Comparison of ENCODE assay signal across 16 cellular contexts in genomic region chr17:74215332-74215727, GRCh38. TPM values are rescaled to one million over a fixed set of nuclear protein-coding genes. Genes with fewer than 3 reads are reported as not detected.
DNase-seq lines count a peak whose midpoint lies in the region; ATAC-seq and TF ChIP-seq lines count a peak whose summit lies in the region.
"Had no signal": no experiment of that assay in that cellular context is flagged by ENCODE, and none has a peak within 500 bp of the region (broad histone marks: within the 10 kb centered on the region; RNA-seq: fewer than 3 reads in every experiment).

No MANE protein-coding gene starts in this region.

- TF ChIP-seq CTCF in natural killer cell (IDR thresholded peaks at IDR 0.05) (no peak), tibial nerve (IDR thresholded peaks at IDR 0.05) (no peak)

- H3K36me3 Mint-ChIP-seq in natural killer cell treated with Interleukin-12 subunit alpha and Interleukin-12 subunit beta and Interleukin-15 and Interleukin-18, amount 100 ng/mL, for 72 hours = peaks cover 4% of the 10 kb centered on the region
- H3K36me3 Mint-ChIP-seq in natural killer cell = no peaks in the 10 kb centered on the region
- H3K36me3 Mint-ChIP-seq in central memory CD8-positive, alpha-beta T cell (ENCODE audit: insufficient read depth) = peaks cover 15% of the 10 kb centered on the region

- no peaks in the 10 kb centered on the region for H3K9me3 ChIP-seq in tibial nerve
- H3K9me3 ChIP-seq: colonic mucosa, Peyer's patch, tibial artery had no signal

- H3K4me1 Mint-ChIP-seq in natural killer cell treated with Interleukin-12 subunit alpha and Interleukin-12 subunit beta and Interleukin-15 and Interleukin-18, amount 100 ng/mL, for 72 hours (ENCODE audit: low read depth in 2 of 2) = peaks cover 30 to 31% of the 10 kb centered on the region in 2 donors
- peaks cover 27 to 33% of the 10 kb centered on the region in 2 donors for H3K4me1 Mint-ChIP-seq in natural killer cell
- peaks cover 53% of the 10 kb centered on the region for H3K4me1 Mint-ChIP-seq in central memory CD8-positive, alpha-beta T cell

- H3K36me3 ChIP-seq in tibial nerve = peaks cover 0 to 7% (median 0%) of the 10 kb centered on the region in 3 donors
- H3K36me3 ChIP-seq: colonic mucosa, Peyer's patch had no signal

- no peaks in the 10 kb centered on the region for H3K9me3 Mint-ChIP-seq in natural killer cell treated with Interleukin-12 subunit alpha and Interleukin-12 subunit beta and Interleukin-15 and Interleukin-18, amount 100 ng/mL, for 72 hours
- peaks cover 0 to 2% of the 10 kb centered on the region in 2 donors for H3K9me3 Mint-ChIP-seq in natural killer cell
- H3K9me3 Mint-ChIP-seq in central memory CD8-positive, alpha-beta T cell = no peaks in the 10 kb centered on the region

- TF ChIP-seq EP300 in tibial nerve (IDR thresholded peaks at IDR 0.05) = peak in 1 of 2 donors; percentile 28

- no peaks in the 10 kb centered on the region for H3K27me3 ChIP-seq in layer of hippocampus (ENCODE audit: control insufficient read depth, insufficient read depth, low read length)
- no peaks in the 10 kb centered on the region for H3K27me3 ChIP-seq in tibial nerve
- H3K27me3 ChIP-seq: Peyer's patch, tibial artery had no signal

- peaks cover 0 to 63% (median 31%) of the 10 kb centered on the region in 4 donors for H3K4me1 ChIP-seq in tibial nerve

- TF ChIP-seq POLR2A in tibial nerve (IDR thresholded peaks at IDR 0.05) = no peak

- DNase-seq in natural killer cell treated with Interleukin-12 subunit alpha and Interleukin-12 subunit beta and Interleukin-15 and Interleukin-18, amount 100 ng/mL, for 72 hours (ENCODE audit: low spot score) = no peak
- DNase-seq in natural killer cell (no peak), tibial nerve (ENCODE audit: low spot score in 2 of 2) (no peak), RPMI8226 (no peak)
- no peak for DNase-seq in central memory CD8-positive, alpha-beta T cell (ENCODE audit: low spot score in 2 of 2)
- DNase-seq: colonic mucosa, kidney glomerular epithelial cell, NCI-H2081 treated with DMSO at 0.1 percent for 48 hours, NCI-H526 treated with DMSO at 0.1 percent for 48 hours, Peyer's patch, T-helper 1 cell, tibial artery had no signal

- H3K27ac Mint-ChIP-seq in natural killer cell treated with Interleukin-12 subunit alpha and Interleukin-12 subunit beta and Interleukin-15 and Interleukin-18, amount 100 ng/mL, for 72 hours = no peak overlapping the region
- no peak overlapping the region for H3K27ac Mint-ChIP-seq in natural killer cell
- peak overlapping the region; percentile 95 for H3K27ac Mint-ChIP-seq in central memory CD8-positive, alpha-beta T cell (ENCODE audit: low read depth)

- no peak for ATAC-seq in natural killer cell treated with Interleukin-12 subunit alpha and Interleukin-12 subunit beta and Interleukin-15 and Interleukin-18, amount 100 ng/mL, for 72 hours
- ATAC-seq in natural killer cell = no peak
- ATAC-seq in central memory CD8-positive, alpha-beta T cell (replicated peaks; ENCODE audit: extremely low read depth, poor library complexity, severe bottlenecking) = no peak
- no peak for ATAC-seq in HG03280 (IDR thresholded peaks at IDR 0.05; ENCODE audit: unreplicated experiment)
- ATAC-seq in HG03175 (IDR thresholded peaks at IDR 0.05; ENCODE audit: unreplicated experiment) = no peak

- peak overlapping the region in 1 of 4 donors; percentile 6 for H3K4me3 ChIP-seq in tibial nerve
- H3K4me3 ChIP-seq: colonic mucosa, tibial artery had no signal

- H3K4me3 Mint-ChIP-seq in natural killer cell treated with Interleukin-12 subunit alpha and Interleukin-12 subunit beta and Interleukin-15 and Interleukin-18, amount 100 ng/mL, for 72 hours = peak overlapping the region; percentile 42
- H3K4me3 Mint-ChIP-seq in natural killer cell = no peak overlapping the region
- H3K4me3 Mint-ChIP-seq in central memory CD8-positive, alpha-beta T cell = peak overlapping the region; percentile 87

- intact Hi-C loops in natural killer cell (cut with micrococcal nuclease) = no loop called here

- H3K27ac ChIP-seq in layer of hippocampus (ENCODE audit: low read depth, low read length) = peak overlapping the region; percentile 83
- H3K27ac ChIP-seq in tibial nerve = peak overlapping the region; percentile 66 to 89 (median 84)
- H3K27ac ChIP-seq: colonic mucosa, Peyer's patch had no signal

- 26 to 30% methylated on average over 6 of the region's 6 CpGs for WGBS in tibial nerve, 2 donors

- no peaks in the 10 kb centered on the region for H3K27me3 Mint-ChIP-seq in natural killer cell treated with Interleukin-12 subunit alpha and Interleukin-12 subunit beta and Interleukin-15 and Interleukin-18, amount 100 ng/mL, for 72 hours
- H3K27me3 Mint-ChIP-seq in natural killer cell (ENCODE audit: low read depth in 2 of 2) = no peaks in the 10 kb centered on the region
- H3K27me3 Mint-ChIP-seq in central memory CD8-positive, alpha-beta T cell = no peaks in the 10 kb centered on the region

RNA-seq across cellular contexts. Expression of gene TTYH2, which starts 2.0 kb away (rescaled TPM):
- total RNA-seq in natural killer cell treated with Interleukin-12 subunit alpha and Interleukin-12 subunit beta and Interleukin-15 and Interleukin-18, amount 100 ng/mL, for 72 hours = 1 to 10 TPM; 1.5 to 1.9 TPM
- total RNA-seq in natural killer cell (1 to 10 TPM; 4.3 to 7.9 (median 4.8) TPM), tibial nerve (10 to 100 TPM; 22.6 to 37.2 (median 26.4) TPM)

RNA-seq across cellular contexts. Expression of gene RPL38, which starts 11.9 kb away (rescaled TPM):
- total RNA-seq in natural killer cell treated with Interleukin-12 subunit alpha and Interleukin-12 subunit beta and Interleukin-15 and Interleukin-18, amount 100 ng/mL, for 72 hours = 100 to 1,000 TPM; 593 to 982 TPM
- total RNA-seq in natural killer cell (100 to 1,000 TPM; 560 to 802 (median 759) TPM), tibial nerve (100 to 1,000 TPM; 284 to 366 (median 363) TPM)

RNA-seq across cellular contexts. Expression of gene DNAI2, which starts 58.7 kb away (rescaled TPM):
- not detected for total RNA-seq in natural killer cell treated with Interleukin-12 subunit alpha and Interleukin-12 subunit beta and Interleukin-15 and Interleukin-18, amount 100 ng/mL, for 72 hours
- total RNA-seq in natural killer cell (1 to 10 TPM in 2 of 3 donors, under 1 TPM in 1; 0.35 to 1.8 (median 1.2) TPM), tibial nerve (under 1 TPM in 1 of 4 donors, not detected in 3; 0.60 TPM)
- total RNA-seq: colonic mucosa, Peyer's patch, renal cortical epithelial cell had no signal
